ENCODE assay signal across 11 cellular contexts in genomic region chr12:57834086-57834876, GRCh38. TPM values are rescaled to one million over a fixed set of nuclear protein-coding genes. Genes with fewer than 3 reads are reported as not detected.
DNase-seq lines count a peak whose midpoint lies in the region; ATAC-seq and TF ChIP-seq lines count a peak whose summit lies in the region.
"Had no signal": no experiment of that assay in that cellular context is flagged by ENCODE, and none has a peak within 500 bp of the region (broad histone marks: within the 10 kb centered on the region; RNA-seq: fewer than 3 reads in every experiment).

No MANE protein-coding gene starts in this region.

- no peak for TF ChIP-seq POLR2A in prostate gland (IDR thresholded peaks at IDR 0.05)

- WGBS in prostate gland, result 0% methylated on average over 1 of the region's 1 CpG

- H3K4me3 ChIP-seq in prostate gland, result no peak overlapping the region
- no peak overlapping the region for H3K4me3 ChIP-seq in WERI-Rb-1 (ENCODE audit: low read depth, low read length)
- H3K4me3 ChIP-seq: lung had no signal

- H3K4me1 ChIP-seq in prostate gland (replicated peaks), result peaks cover 44% of the 10 kb centered on the region

- H3K27me3 ChIP-seq in prostate gland (replicated peaks; ENCODE audit: insufficient read depth) (no peaks in the 10 kb centered on the region), WERI-Rb-1 (ENCODE audit: insufficient read depth, low read depth, severe bottlenecking) (no peaks in the 10 kb centered on the region)

- TF ChIP-seq CTCF in osteocyte (IDR thresholded peaks at IDR 0.05) (no peak), prostate gland (IDR thresholded peaks at IDR 0.05) (no peak), WERI-Rb-1 (IDR thresholded peaks at IDR 0.05; ENCODE audit: low read depth, low read length) (no peak)

- H3K27me3 Mint-ChIP-seq in IgD-negative memory B cell (no peaks in the 10 kb centered on the region), osteocyte (ENCODE audit: unreplicated experiment) (no peaks in the 10 kb centered on the region)
- no peaks in the 10 kb centered on the region for H3K27me3 Mint-ChIP-seq in activated naive CD8-positive, alpha-beta T cell treated with anti-CD3 and anti-CD28 coated beads, Interleukin-2, amount 50 U/mL, for 24 hours

- no peak for ATAC-seq in activated naive CD8-positive, alpha-beta T cell treated with anti-CD3 and anti-CD28 coated beads, Interleukin-2, amount 50 U/mL, for 24 hours
- ATAC-seq in HG03280 (IDR thresholded peaks at IDR 0.05; ENCODE audit: unreplicated experiment), result no peak
- ATAC-seq: esophagus mucosa had no signal

- H3K27ac ChIP-seq in prostate gland (peak overlapping the region in 1 of 2 donors; percentile 18), WERI-Rb-1 (no peak overlapping the region)

- H3K4me1 Mint-ChIP-seq in IgD-negative memory B cell, result peaks cover 62 to 77% (median 63%) of the 10 kb centered on the region in 3 donors
- H3K4me1 Mint-ChIP-seq in activated naive CD8-positive, alpha-beta T cell treated with anti-CD3 and anti-CD28 coated beads, Interleukin-2, amount 50 U/mL, for 24 hours, result peaks cover 91% of the 10 kb centered on the region
- H3K4me1 Mint-ChIP-seq in osteocyte (ENCODE audit: unreplicated experiment), result peaks cover 85% of the 10 kb centered on the region

- H3K36me3 Mint-ChIP-seq in IgD-negative memory B cell (no peaks in the 10 kb centered on the region), osteocyte (ENCODE audit: unreplicated experiment) (no peaks in the 10 kb centered on the region)
- H3K36me3 Mint-ChIP-seq in activated naive CD8-positive, alpha-beta T cell treated with anti-CD3 and anti-CD28 coated beads, Interleukin-2, amount 50 U/mL, for 24 hours (ENCODE audit: low read depth), result no peaks in the 10 kb centered on the region

- H3K4me3 Mint-ChIP-seq in IgD-negative memory B cell (peak overlapping the region in 3 of 4 donors; percentile 68 to 86 (median 78)), osteocyte (ENCODE audit: unreplicated experiment) (no peak overlapping the region)
- H3K4me3 Mint-ChIP-seq in activated naive CD8-positive, alpha-beta T cell treated with anti-CD3 and anti-CD28 coated beads, Interleukin-2, amount 50 U/mL, for 24 hours, result no peak overlapping the region

- DNase-seq in COLO668 (lab: John Stamatoyannopoulos, UW; ENCODE audit: unreplicated experiment), result peak; percentile 23
- no peak for DNase-seq in activated naive CD8-positive, alpha-beta T cell treated with anti-CD3 and anti-CD28 coated beads, Interleukin-2, amount 50 U/mL, for 24 hours
- no peak for DNase-seq in osteocyte (ENCODE audit: extremely low spot score, unreplicated experiment)
- DNase-seq in prostate gland (ENCODE audit: low spot score), result no peak
- no peak for DNase-seq in NCI-H748 treated with DMSO at 0.1 percent for 48 hours (lab: John Stamatoyannopoulos, UW)
- DNase-seq in WERI-Rb-1, result no peak
- DNase-seq: activated effector memory CD4-positive, alpha-beta T cell treated with anti-CD3 and anti-CD28 coated beads, Interleukin-2, amount 50 U/mL, for 16 hours had no signal

- intact Hi-C loops in prostate gland (cut with DNase I), result no loop called here

- H3K9me3 Mint-ChIP-seq in IgD-negative memory B cell (no peaks in the 10 kb centered on the region), osteocyte (ENCODE audit: unreplicated experiment) (no peaks in the 10 kb centered on the region)
- H3K9me3 Mint-ChIP-seq in activated naive CD8-positive, alpha-beta T cell treated with anti-CD3 and anti-CD28 coated beads, Interleukin-2, amount 50 U/mL, for 24 hours, result no peaks in the 10 kb centered on the region

- H3K36me3 ChIP-seq in prostate gland, result no peaks in the 10 kb centered on the region
- H3K36me3 ChIP-seq in WERI-Rb-1, result peaks cover 15% of the 10 kb centered on the region

- H3K9me3 ChIP-seq in prostate gland (no peaks in the 10 kb centered on the region), WERI-Rb-1 (ENCODE audit: severe bottlenecking) (no peaks in the 10 kb centered on the region)

- H3K27ac Mint-ChIP-seq in IgD-negative memory B cell, result peak overlapping the region; percentile 71 to 96 (median 93)
- peak overlapping the region; percentile 27 for H3K27ac Mint-ChIP-seq in activated naive CD8-positive, alpha-beta T cell treated with anti-CD3 and anti-CD28 coated beads, Interleukin-2, amount 50 U/mL, for 24 hours
- H3K27ac Mint-ChIP-seq in osteocyte (ENCODE audit: unreplicated experiment), result peak overlapping the region; percentile 52

RNA-seq across cellular contexts. Expression of gene CTDSP2, which starts 12.2 kb away (rescaled TPM):
- 44.6 TPM for polyA plus RNA-seq in IgD-negative memory B cell
- total RNA-seq in osteocyte, result 171 and 179 TPM in 2 replicates
- 100 to 1,000 TPM in 1 of 2 donors, 10 to 100 TPM in 1; 99.2 to 159 TPM for total RNA-seq in prostate gland

RNA-seq across cellular contexts. Expression of gene AVIL, which starts 15.7 kb away (rescaled TPM):
- polyA plus RNA-seq in IgD-negative memory B cell, result 0.19 TPM
- total RNA-seq in osteocyte (4.7 and 6.0 TPM in 2 replicates), prostate gland (1 to 10 TPM; 3.1 to 3.5 TPM)

RNA-seq across cellular contexts. Expression of gene TSFM, which starts 51.7 kb away (rescaled TPM):
- 27.1 TPM for polyA plus RNA-seq in IgD-negative memory B cell
- total RNA-seq in osteocyte (23.6 and 28.5 TPM in 2 replicates), prostate gland (10 to 100 TPM; 24.3 to 39.6 TPM)

Comparison
In these comparisons a context has a peak if more than half of its experiments do, and no peak if none do; other contexts are left out.
1. H3K27ac Mint-ChIP-seq: peak in every context shown above with its lines; median percentile 93 in IgD-negative memory B cell; 52 in osteocyte; 27 in activated naive CD8-positive, alpha-beta T cell treated with anti-CD3 and anti-CD28 coated beads, Interleukin-2, amount 50 U/mL, for 24 hours.
2. H3K4me3 Mint-ChIP-seq: peak in IgD-negative memory B cell (3 of 4); none in activated naive CD8-positive, alpha-beta T cell treated with anti-CD3 and anti-CD28 coated beads, Interleukin-2, amount 50 U/mL, for 24 hours (single experiment) and osteocyte (single experiment).